ENCODE assay signal across 8 cellular contexts in genomic region chr3:39146611-39147373, GRCh38. TPM values are rescaled to one million over a fixed set of nuclear protein-coding genes. Genes with fewer than 3 reads are reported as not detected.
A peak's percentile ranks its signal among the peaks of the same experiment; 100 is the strongest.
DNase-seq lines count a peak whose midpoint lies in the region; ATAC-seq and TF ChIP-seq lines count a peak whose summit lies in the region.

No MANE protein-coding gene starts in this region.

- intact Hi-C loops in IMR-90 (cut with micrococcal nuclease) = no loop called here
- intact Hi-C loops in left lung (cut with DNase I) = loop anchor here in 1 of 2 donors (5.0 kb wide), 1 partner anchor 36 kb away; no protein-coding TSS in a partner anchor

- TF ChIP-seq CTCF in IMR-90 (conservative IDR thresholded peaks at IDR 0.05; ENCODE audit: low read depth, low read length) (no peak), WI38 (IDR thresholded peaks at IDR 0.05; ENCODE audit: low read depth, low read length) (no peak), cardiac fibroblast (IDR thresholded peaks at IDR 0.05; ENCODE audit: low read depth, low read length) (no peak), left lung (IDR thresholded peaks at IDR 0.05) (no peak)

- dilution Hi-C loops in IMR-90 (cut with HindIII; ENCODE audit: low sequenced_read_pairs, unreplicated experiment) = no loop called here

- H2BK120ac ChIP-seq in IMR-90 (ENCODE audit: low read depth, low read length) = peak overlapping the region; percentile 91

- H2AFZ ChIP-seq in IMR-90 (replicated peaks; ENCODE audit: low read length, poor library complexity) = peak overlapping the region; percentile 89

- peak overlapping the region; percentile 91 for H2BK20ac ChIP-seq in IMR-90 (ENCODE audit: low read depth, low read length)

- in situ Hi-C loops in IMR-90 (cut with MboI; ENCODE audit: low sequenced_read_pairs) = no loop called here

- H3K27me3 ChIP-seq in IMR-90 (ENCODE audit: control insufficient read depth, insufficient read depth, low read length) (no peaks in the 10 kb centered on the region), left lung (no peaks in the 10 kb centered on the region)

- peak overlapping the region; percentile 35 to 82; a peak in 2 of 4 replicates for H4K8ac ChIP-seq in IMR-90 (ENCODE audit: low read depth in 2 of 2, low read length in 2 of 2)

- no peak overlapping the region for H3K4me3 ChIP-seq in IMR-90 (ENCODE audit: insufficient read depth, low read depth, low read length)
- H3K4me3 ChIP-seq in WI38 (ENCODE audit: low read depth, low read length) = peak overlapping the region; percentile 35
- peak overlapping the region in 1 of 2 donors; percentile 18 for H3K4me3 ChIP-seq in cardiac fibroblast (replicated peaks in 1 of 2; ENCODE audit: low read depth in 2 of 2, low read length in 2 of 2)
- H3K4me3 ChIP-seq in left lung = peak overlapping the region in 1 of 2 donors; percentile 93

- BruUV-seq in IMR-90 (replicated peaks; lab: Mats Ljungman, UMichigan) = no TSS peak

- peak overlapping the region; percentile 82 for H3K27ac ChIP-seq in IMR-90 (ENCODE audit: insufficient read depth, low read length)
- peak overlapping the region; percentile 89 to 99 for H3K27ac ChIP-seq in left lung

- H2BK5ac ChIP-seq in IMR-90 (ENCODE audit: low read depth, low read length, poor library complexity, severe bottlenecking) = peak overlapping the region; percentile 91

- peak overlapping the region; percentile 60 for H3K4me2 ChIP-seq in IMR-90 (ENCODE audit: low read depth, low read length)

- H3K4me1 ChIP-seq in IMR-90 (ENCODE audit: control insufficient read depth, insufficient read depth, low read length) (peaks cover 51% of the 10 kb centered on the region), left lung (peaks cover 65 to 99% of the 10 kb centered on the region in 2 donors)

- ATAC-seq in IMR-90 (ENCODE audit: low read depth) (peak; percentile 75), left lung (peak; percentile 60)

- peaks cover 34% of the 10 kb centered on the region for H3K36me3 ChIP-seq in IMR-90 (ENCODE audit: control insufficient read depth, insufficient read depth, low read length)
- H3K36me3 ChIP-seq in left lung = peaks cover 0 to 48% of the 10 kb centered on the region in 2 donors

- H3K14ac ChIP-seq in IMR-90 (replicated peaks; ENCODE audit: low read depth, low read length) = peak overlapping the region; percentile 72

- peak overlapping the region; percentile 98 for H3K23ac ChIP-seq in IMR-90 (ENCODE audit: low read depth, low read length)

- WGBS in IMR-90 (ENCODE audit: extremely low coverage in 2 of 2, insufficient read length in 1 of 2), 2 experiments = no CpG with 5 or more reads among the region's 11 CpGs

- H4K91ac ChIP-seq in IMR-90 (ENCODE audit: insufficient read depth, low read depth, low read length) = peak overlapping the region; percentile 93

- peaks cover 6 to 88% of the 10 kb centered on the region in 2 experiments; a peak in 3 of 4 replicates for H3K79me1 ChIP-seq in IMR-90 (ENCODE audit: low read depth in 1 of 2, low read length in 2 of 2)

- no peaks in the 10 kb centered on the region for H3K9me3 ChIP-seq in IMR-90 (ENCODE audit: control insufficient read depth, insufficient read depth, low read length)
- no peaks in the 10 kb centered on the region for H3K9me3 ChIP-seq in left lung

- H4K5ac ChIP-seq in IMR-90 (ENCODE audit: low read depth, low read length) = peak overlapping the region; percentile 28; the same call in 1 of the 2 replicates

- POLR2A ChIA-PET in IMR-90 (lab: Charles Lee; ENCODE audit: unreplicated experiment) = no interaction called here

- 0 out of 2 replicates have a peak, but pooled peaks have one; percentile 7 for TF ChIP-seq RAD21 in IMR-90 (IDR thresholded peaks at IDR 0.05; ENCODE audit: low read length)

- H3K9me1 ChIP-seq in IMR-90 (ENCODE audit: insufficient read depth, low read length) = peaks cover 38% of the 10 kb centered on the region

- 0 out of 2 replicates have a peak overlapping the region, but pooled peaks have one; percentile 68 for H3K56ac ChIP-seq in IMR-90 (ENCODE audit: extremely low read depth, insufficient read depth, low read length)

- H3K9ac ChIP-seq in IMR-90 (ENCODE audit: low read depth, low read length) = peak overlapping the region; percentile 43

- CTCF ChIA-PET in IMR-90 (lab: Yijun Ruan, JAX) = interaction anchor here (0.9 kb wide), 1 partner anchor 141 kb away, joined by 3 read pairs; no protein-coding TSS in a partner anchor

- no peak; the same call in 1 of the 2 replicates for TF ChIP-seq POLR2A in IMR-90 (IDR thresholded peaks at IDR 0.05; ENCODE audit: low read depth, low read length)

- peak; percentile 22 for DNase-seq in GF-D8 (lab: John Stamatoyannopoulos, UW)
- peak; percentile 98 for DNase-seq in IMR-90
- DNase-seq in cardiac fibroblast (ENCODE audit: low read depth in 2 of 2) = peak; percentile 95 to 98
- peak; percentile 86 to 94 for DNase-seq in left lung
- DNase-seq in stimulated activated CD4-positive, alpha-beta T cell treated with anti-CD3 and anti-CD28 coated beads, Interleukin-4, amount 100 ng/mL, for 4 hours = peak; percentile 69 to 83
- no peak for DNase-seq in NCI-H345 treated with DMSO at 0.1 percent for 48 hours (lab: John Stamatoyannopoulos, UW; ENCODE audit: unreplicated experiment)
- no peak for DNase-seq in NCI-H146 treated with DMSO at 0.1 percent for 48 hours (lab: John Stamatoyannopoulos, UW; ENCODE audit: unreplicated experiment)

- H2BK15ac ChIP-seq in IMR-90 (ENCODE audit: low read depth, low read length) = peak overlapping the region; percentile 77; the same call in 2 of the 3 replicates

- H4K20me1 ChIP-seq in IMR-90 (ENCODE audit: insufficient read depth, low read length) = peaks cover 96% of the 10 kb centered on the region

- H3K18ac ChIP-seq in IMR-90 (ENCODE audit: low read depth, low read length) = peak overlapping the region; percentile 58

- H3K4ac ChIP-seq in IMR-90 (ENCODE audit: low read depth, low read length) = peak overlapping the region; percentile 96

- peak overlapping the region; percentile 97 for H2AK5ac ChIP-seq in IMR-90 (ENCODE audit: low read depth, low read length)

- H2AK9ac ChIP-seq in IMR-90 (replicated peaks; ENCODE audit: low read depth, low read length, poor library complexity) = peak overlapping the region; percentile 74

TF ChIP-seq in IMR-90, 13 proteins besides CTCF, POLR2A, EP300 and RAD21 (continues in another document):
- TF ChIP-seq CHD1 (IDR thresholded peaks at IDR 0.05; ENCODE audit: low read depth, low read length) (peak; percentile 45; the same call in 1 of the 2 replicates), MAZ (IDR thresholded peaks at IDR 0.05; ENCODE audit: borderline replicate concordance, low read depth, low read length) (no peak; the same call in 1 of the 2 replicates), FOS (IDR thresholded peaks at IDR 0.05; ENCODE audit: low read depth, low read length) (peak; percentile 98), NFE2L2 (IDR thresholded peaks at IDR 0.05; ENCODE audit: low read depth, low read length) (peak; percentile 54; the same call in 1 of the 2 replicates), SMC3 (IDR thresholded peaks at IDR 0.05; ENCODE audit: low read depth, low read length) (0 out of 2 replicates have a peak, but pooled peaks have one; percentile 4), RFX5 (IDR thresholded peaks at IDR 0.05; ENCODE audit: low read depth, low read length) (no peak), MAFK (IDR thresholded peaks at IDR 0.05; ENCODE audit: low read depth, low read length) (no peak), USF2 (IDR thresholded peaks at IDR 0.05; ENCODE audit: low read depth, low read length) (no peak), CEBPB (IDR thresholded peaks at IDR 0.05; ENCODE audit: low read depth, low read length) (0 out of 2 replicates have a peak, but pooled peaks have one; percentile 17), MXI1 (IDR thresholded peaks at IDR 0.05; ENCODE audit: borderline replicate concordance, low read depth, low read length) (peak; percentile 58; the same call in 1 of the 2 replicates), ELK1 (IDR thresholded peaks at IDR 0.05; ENCODE audit: borderline replicate concordance, low read depth, low read length) (no peak), BHLHE40 (IDR thresholded peaks at IDR 0.05; ENCODE audit: low read depth, low read length) (peak; percentile 78)

RNA-seq across cellular contexts. Expression of gene CSRNP1, which starts 6.6 kb away (rescaled TPM):
- total RNA-seq in IMR-90 (2012; rRNA removed) = 22.8 TPM in 2 replicates
- polyA plus RNA-seq in IMR-90 (2012; rRNA removed) = 16.5 and 23.1 TPM in 2 replicates
- 22.5 and 41.4 TPM in 2 replicates for polyA plus RNA-seq in IMR-90 (2012; cell fraction: cytosol; rRNA removed)
- 80.9 and 92.7 TPM in 2 replicates for polyA plus RNA-seq in IMR-90 (2012; cell fraction: nucleus; rRNA removed; ENCODE audit: low replicate concordance)
- 10 to 100 TPM; 24.1 to 33.7 TPM for total RNA-seq in left lung

RNA-seq across cellular contexts. Expression of gene TTC21A, which starts 39.3 kb away (rescaled TPM):
- total RNA-seq in IMR-90 (2012; rRNA removed) (0.56 and 0.90 TPM in 2 replicates), left lung (10 to 100 TPM in 1 of 2 donors, 1 to 10 TPM in 1; 7.1 to 10.6 TPM)
- 1.6 and 1.8 TPM in 2 replicates for polyA plus RNA-seq in IMR-90 (2012; rRNA removed)
- 0.38 and 0.93 TPM in 2 replicates for polyA plus RNA-seq in IMR-90 (2012; cell fraction: cytosol; rRNA removed)
- polyA plus RNA-seq in IMR-90 (2012; cell fraction: nucleus; rRNA removed; ENCODE audit: low replicate concordance) = 10.7 and 13.0 TPM in 2 replicates

RNA-seq across cellular contexts. Expression of gene GORASP1, which starts 39.4 kb away (rescaled TPM):
- total RNA-seq in IMR-90 (2012; rRNA removed) = 25.8 and 35.0 TPM in 2 replicates
- polyA plus RNA-seq in IMR-90 (2012; rRNA removed) = 56.6 and 58.9 TPM in 2 replicates
- 27.6 and 41.5 TPM in 2 replicates for polyA plus RNA-seq in IMR-90 (2012; cell fraction: cytosol; rRNA removed)
- polyA plus RNA-seq in IMR-90 (2012; cell fraction: nucleus; rRNA removed; ENCODE audit: low replicate concordance) = 133 and 180 TPM in 2 replicates
- 10 to 100 TPM; 62.5 to 63.2 TPM for total RNA-seq in left lung

RNA-seq across cellular contexts. Expression of gene XIRP1, which starts 45.6 kb away (rescaled TPM):
- total RNA-seq in IMR-90 (2012; rRNA removed) (under 0.01 TPM in 2 replicates), left lung (under 1 TPM; 0.09 to 0.18 TPM)
- 0.03 and 0.07 TPM in 2 replicates for polyA plus RNA-seq in IMR-90 (2012; rRNA removed)
- 0.04 TPM in 2 replicates for polyA plus RNA-seq in IMR-90 (2012; cell fraction: cytosol; rRNA removed)
- polyA plus RNA-seq in IMR-90 (2012; cell fraction: nucleus; rRNA removed; ENCODE audit: low replicate concordance) = 0.15 and 0.25 TPM in 2 replicates

Comparison
In these comparisons a context has a peak if more than half of its experiments do, and no peak if none do; other contexts are left out.
1. DNase-seq: peak in GF-D8 (single experiment), IMR-90 (single experiment), cardiac fibroblast (2 of 2), left lung (2 of 2) and stimulated activated CD4-positive, alpha-beta T cell treated with anti-CD3 and anti-CD28 coated beads, Interleukin-4, amount 100 ng/mL, for 4 hours (2 of 2); none in NCI-H345 treated with DMSO at 0.1 percent for 48 hours (single experiment) and NCI-H146 treated with DMSO at 0.1 percent for 48 hours (single experiment).